ENCODE assay signal across 15 cellular contexts in genomic region chr4:3462321-3462789, GRCh38. TPM values are rescaled to one million over a fixed set of nuclear protein-coding genes. Genes with fewer than 3 reads are reported as not detected.
DNase-seq lines count a peak whose midpoint lies in the region; ATAC-seq and TF ChIP-seq lines count a peak whose summit lies in the region.
"Had no signal": no experiment of that assay in that cellular context is flagged by ENCODE, and none has a peak within 500 bp of the region (broad histone marks: within the 10 kb centered on the region; RNA-seq: fewer than 3 reads in every experiment).

No MANE protein-coding gene starts in this region.

- H3K9me3 ChIP-seq in breast epithelium (no peaks in the 10 kb centered on the region), testis (no peaks in the 10 kb centered on the region)
- H3K9me3 ChIP-seq: A549, vagina had no signal

- peak overlapping the region; percentile 54 to 55 for H3K27ac ChIP-seq in breast epithelium
- H3K27ac ChIP-seq in testis = no peak overlapping the region
- H3K27ac ChIP-seq: SK-N-MC, vagina had no signal

- peak overlapping the region in 1 of 3 donors; percentile 66 for H3K4me3 ChIP-seq in breast epithelium
- H3K4me3 ChIP-seq in testis = no peak overlapping the region
- H3K4me3 ChIP-seq: SK-N-MC had no signal

- H3K36me3 Mint-ChIP-seq in MCF 10A (ENCODE audit: insufficient read depth, unreplicated experiment) = no peaks in the 10 kb centered on the region
- no peaks in the 10 kb centered on the region for H3K36me3 Mint-ChIP-seq in dendritic cell treated with granulocyte-macrophage colony-stimulating factor and Interleukin-4, amounts not matched to agents 40 ng/mL and 50 ng/mL, for 4 days (ENCODE audit: low read depth)
- H3K36me3 Mint-ChIP-seq: brain had no signal

- DNase-seq in breast epithelium (ENCODE audit: low spot score in 2 of 2) = no peak
- DNase-seq in MCF 10A (ENCODE audit: unreplicated experiment) = no peak
- peak; percentile 72 for DNase-seq in myocyte (ENCODE audit: low read depth)
- peak; percentile 40 for DNase-seq in testis
- no peak for DNase-seq in activated CD4-positive, CD25-positive, alpha-beta regulatory T cell (lab: John Stamatoyannopoulos, UW)
- no peak for DNase-seq in iPS-NIHi7 (ENCODE audit: extremely low spot score)
- DNase-seq: effector memory CD4-positive, alpha-beta T cell; mesendoderm had no signal

- no peak overlapping the region for H3K4me3 Mint-ChIP-seq in MCF 10A (ENCODE audit: unreplicated experiment)
- H3K4me3 Mint-ChIP-seq in dendritic cell treated with granulocyte-macrophage colony-stimulating factor and Interleukin-4, amounts not matched to agents 40 ng/mL and 50 ng/mL, for 4 days = peak overlapping the region; percentile 13

- H3K36me3 ChIP-seq in breast epithelium (no peaks in the 10 kb centered on the region), testis (ENCODE audit: low read depth, missing control alignments) (no peaks in the 10 kb centered on the region)
- H3K36me3 ChIP-seq: vagina had no signal

- TF ChIP-seq POLR2A in breast epithelium (IDR thresholded peaks at IDR 0.05) (no peak), testis (IDR thresholded peaks at IDR 0.05) (no peak)

- H3K27me3 ChIP-seq in breast epithelium (peaks cover 0 to 25% of the 10 kb centered on the region in 2 donors), testis (no peaks in the 10 kb centered on the region)
- H3K27me3 ChIP-seq: vagina had no signal

- 80 to 96% methylated on average over 4 to 10 of the region's 10 CpGs for WGBS in testis, 2 donors

- intact Hi-C loops in breast epithelium (cut with DNase I; ENCODE audit: low total_unique reads) = no loop called here
- intact Hi-C loops in MCF 10A (cut with micrococcal nuclease) = no loop called here
- intact Hi-C loops in dendritic cell treated with granulocyte-macrophage colony-stimulating factor and Interleukin-4, amounts not matched to agents 40 ng/mL and 50 ng/mL, for 4 days (cut with micrococcal nuclease) = no loop called here
- intact Hi-C loops in testis (cut with DNase I; ENCODE audit: low total_unique reads) = no loop called here

- no peak overlapping the region for H3K27ac Mint-ChIP-seq in MCF 10A (ENCODE audit: low read depth, unreplicated experiment)
- no peak overlapping the region for H3K27ac Mint-ChIP-seq in dendritic cell treated with granulocyte-macrophage colony-stimulating factor and Interleukin-4, amounts not matched to agents 40 ng/mL and 50 ng/mL, for 4 days

- H3K4me1 Mint-ChIP-seq in MCF 10A (ENCODE audit: insufficient read depth, unreplicated experiment) = peaks cover 6% of the 10 kb centered on the region
- no peaks in the 10 kb centered on the region for H3K4me1 Mint-ChIP-seq in dendritic cell treated with granulocyte-macrophage colony-stimulating factor and Interleukin-4, amounts not matched to agents 40 ng/mL and 50 ng/mL, for 4 days (ENCODE audit: low read depth)

- TF ChIP-seq CTCF in breast epithelium (IDR thresholded peaks at IDR 0.05) (no peak), MCF 10A (IDR thresholded peaks at IDR 0.05; ENCODE audit: unreplicated experiment) (no peak), testis (IDR thresholded peaks at IDR 0.05) (no peak)

- ATAC-seq in GM18907 (IDR thresholded peaks at IDR 0.05; ENCODE audit: unreplicated experiment) = no peak

- BruUV-seq in MCF 10A (replicated peaks; lab: Mats Ljungman, UMichigan) = no TSS peak

- H3K4me1 ChIP-seq in breast epithelium (peaks cover 5 to 6% of the 10 kb centered on the region in 2 donors), testis (peaks cover 15% of the 10 kb centered on the region)
- H3K4me1 ChIP-seq: A549 had no signal

- POLR2A ChIA-PET in MCF 10A (lab: Yijun Ruan, JAX) = interaction anchor here (1.4 kb wide), 1 partner anchor 29 kb away, joined by 3 read pairs; no protein-coding TSS in a partner anchor

- H3K27me3 Mint-ChIP-seq in MCF 10A (ENCODE audit: insufficient read depth, unreplicated experiment) = peaks cover 11% of the 10 kb centered on the region
- H3K27me3 Mint-ChIP-seq in dendritic cell treated with granulocyte-macrophage colony-stimulating factor and Interleukin-4, amounts not matched to agents 40 ng/mL and 50 ng/mL, for 4 days = peaks cover 66% of the 10 kb centered on the region

- H3K9me3 Mint-ChIP-seq in MCF 10A (ENCODE audit: unreplicated experiment) = no peaks in the 10 kb centered on the region
- H3K9me3 Mint-ChIP-seq in dendritic cell treated with granulocyte-macrophage colony-stimulating factor and Interleukin-4, amounts not matched to agents 40 ng/mL and 50 ng/mL, for 4 days = no peaks in the 10 kb centered on the region

- CTCF ChIA-PET in MCF 10A (lab: Yijun Ruan, JAX) = interaction anchor here (0.6 to 1.7 kb wide), 6 partner anchors 18 to 480 kb away, joined by 3 to 6 read pairs (median 4); no protein-coding TSS in a partner anchor

RNA-seq across cellular contexts. Expression of gene DOK7, which starts 0.8 kb away (rescaled TPM):
- total RNA-seq in breast epithelium (1 to 10 TPM in 2 of 3 donors, not detected in 1; 1.3 to 3.5 TPM), MCF 10A (2022) (1.1 and 5.3 TPM in 2 replicates), myocyte (112 and 228 TPM in 2 replicates), testis (10 to 100 TPM; 22.9 to 29.5 TPM)
- polyA plus RNA-seq in myocyte (2012) = 86.3 TPM
- 9.3 TPM for polyA plus RNA-seq in testis (ENCODE audit: insufficient read depth, low read depth, low replicate concordance)

RNA-seq across cellular contexts. Expression of gene HGFAC, which starts 20.6 kb away (rescaled TPM):
- total RNA-seq in breast epithelium (1 to 10 TPM in 1 of 3 donors, under 1 TPM in 1, not detected in 1; 0.59 to 1.3 TPM), MCF 10A (2022) (0.28 TPM in 1 of 2 replicates, not detected in the other), myocyte (0.47 and 0.48 TPM in 2 replicates), testis (10 to 100 TPM; 16.8 to 72.3 TPM)
- 1.3 TPM for polyA plus RNA-seq in myocyte (2012)
- 15.5 TPM for polyA plus RNA-seq in testis (ENCODE audit: insufficient read depth, low read depth, low replicate concordance)
- total RNA-seq: pulmonary artery endothelial cell, vagina had no signal

Comparison
In these comparisons a context has a peak if more than half of its experiments do, and no peak if none do; other contexts are left out.
1. DNase-seq: peak in myocyte (single experiment) and testis (single experiment); none in breast epithelium (0 of 2), MCF 10A (single experiment), activated CD4-positive, CD25-positive, alpha-beta regulatory T cell (0 of 4) and iPS-NIHi7 (single experiment).
2. H3K27ac ChIP-seq: peak in breast epithelium (2 of 2); none in testis (0 of 2).
3. RNA of gene HGFAC, which starts 20.6 kb away (total RNA-seq): 16.8 to 72.3 TPM in testis; 0.59 to 1.3 TPM in breast epithelium, 0.47 to 0.48 TPM in myocyte and 0.28 TPM in MCF 10A; every median in the first group is over 4 times any median in the second.